18 cellular contexts compared by ENCODE assay signal in the genomic region with DNA sequence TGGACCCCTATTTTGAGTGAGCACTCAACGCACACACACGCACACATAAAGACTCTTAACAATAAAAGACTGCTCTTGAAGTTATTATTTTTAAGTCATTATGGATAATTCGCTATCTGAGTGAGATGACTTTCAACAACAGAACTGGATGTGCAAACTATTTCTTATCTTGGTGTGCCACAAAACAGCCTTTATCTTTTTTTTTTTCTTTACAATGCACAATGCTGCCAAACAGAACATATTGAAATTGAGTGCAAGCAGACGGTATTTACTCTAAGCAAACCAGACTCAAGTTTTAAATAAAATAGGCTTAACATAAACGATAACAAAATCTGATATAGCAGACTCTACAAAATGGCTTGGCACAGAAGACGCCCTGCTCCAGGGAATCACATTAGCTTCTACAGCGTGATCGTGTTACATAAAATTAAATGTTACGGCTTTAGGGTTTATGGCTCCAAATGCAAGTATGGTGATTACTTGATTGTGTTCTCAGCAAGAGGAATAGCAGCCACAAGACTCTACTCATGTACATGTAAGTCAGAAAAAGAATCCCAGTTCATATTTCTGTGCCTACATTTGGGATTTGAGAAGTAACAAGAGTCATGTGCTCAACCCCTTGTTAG. TPM values are rescaled to one million over a fixed set of nuclear protein-coding genes. Genes with fewer than 3 reads are reported as not detected.
"Had no signal": no experiment of that assay in that cellular context is flagged by ENCODE, and none has a peak within 500 bp of the region (broad histone marks: within the 10 kb centered on the region; RNA-seq: fewer than 3 reads in every experiment).

No MANE protein-coding gene starts in this region.

- H3K9me3 ChIP-seq: adrenal gland, colonic mucosa, esophagus squamous epithelium, thoracic aorta, upper lobe of right lung had no signal

- H3K27ac ChIP-seq: adrenal gland, colonic mucosa, esophagus squamous epithelium, foreskin keratinocyte, thoracic aorta, upper lobe of right lung had no signal

- ATAC-seq: foreskin keratinocyte; natural killer cell treated with Interleukin-12 subunit alpha and Interleukin-12 subunit beta and Interleukin-15 and Interleukin-18, amount 100 ng/mL, for 72 hours; stimulated activated effector memory CD8-positive, alpha-beta T cell treated with anti-CD3 and anti-CD28 coated beads, Interleukin-12 subunit alpha, Interleukin-12 subunit beta, amount 100 ng/mL, for 72 hours; upper lobe of right lung had no signal

- H3K27me3 ChIP-seq: adrenal gland, colonic mucosa, foreskin keratinocyte, upper lobe of right lung had no signal

- DNase-seq: activated CD4-positive, alpha-beta memory T cell treated with anti-CD3 and anti-CD28 coated beads, Interleukin-2, amount 10 ng/mL, durations not matched to agents 7 days and 5 days; activated CD4-positive, alpha-beta T cell treated with anti-CD3 and anti-CD28 coated beads for 4 hours; activated effector memory CD4-positive, alpha-beta T cell treated with anti-CD3 and anti-CD28 coated beads, Interleukin-2, amount 50 U/mL, for 16 hours; activated T-cell treated with anti-CD3 and anti-CD28 coated beads, Interleukin-2, amount 50 U/mL, for 24 hours; caudate nucleus; colonic mucosa; esophagus squamous epithelium; foreskin keratinocyte; mesendoderm; nucleus accumbens; posterior cingulate gyrus; retina; T1000; upper lobe of right lung had no signal

- H3K4me1 ChIP-seq: adrenal gland, colonic mucosa had no signal

- H3K4me3 ChIP-seq: adrenal gland, colonic mucosa, esophagus squamous epithelium, thoracic aorta, upper lobe of right lung had no signal

- H3K36me3 ChIP-seq: adrenal gland, colonic mucosa, esophagus squamous epithelium, thoracic aorta, upper lobe of right lung had no signal

RNA-seq across cellular contexts. Expression of a gene that starts 9.6 kb away (rescaled TPM):
- total RNA-seq: activated CD4-positive, alpha-beta memory T cell treated with anti-CD3 and anti-CD28 coated beads, Interleukin-2, amount 10 ng/mL, durations not matched to agents 7 days and 5 days; natural killer cell treated with Interleukin-12 subunit alpha and Interleukin-12 subunit beta and Interleukin-15 and Interleukin-18, amount 100 ng/mL, for 72 hours had no signal

RNA-seq across cellular contexts. Expression of a gene that starts 22.5 kb away (rescaled TPM):
- total RNA-seq: activated CD4-positive, alpha-beta memory T cell treated with anti-CD3 and anti-CD28 coated beads, Interleukin-2, amount 10 ng/mL, durations not matched to agents 7 days and 5 days; natural killer cell treated with Interleukin-12 subunit alpha and Interleukin-12 subunit beta and Interleukin-15 and Interleukin-18, amount 100 ng/mL, for 72 hours had no signal
